ENCODE assay signal across 13 cellular contexts in the genomic region with DNA sequence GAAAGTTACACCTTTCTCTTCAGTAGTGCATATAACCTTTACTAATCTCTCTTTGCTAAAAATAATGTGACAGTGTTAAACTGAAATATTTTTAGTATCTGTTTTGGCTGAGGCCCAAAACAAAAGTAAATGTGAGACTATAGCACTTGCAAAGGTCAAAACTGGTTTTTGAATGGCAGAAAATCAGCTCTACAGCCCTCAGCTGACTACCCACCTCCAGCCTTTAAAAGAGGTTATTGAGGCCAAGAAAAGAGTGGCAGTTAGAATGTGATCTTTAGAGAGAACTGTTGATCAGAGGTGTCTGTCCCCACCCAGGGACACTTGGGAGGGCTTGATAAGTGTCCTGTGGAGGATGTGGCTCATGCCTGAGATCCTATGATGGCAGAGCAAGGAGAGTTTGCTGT. TPM values are rescaled to one million over a fixed set of nuclear protein-coding genes. Genes with fewer than 3 reads are reported as not detected.
DNase-seq lines count a peak whose midpoint lies in the region; ATAC-seq and TF ChIP-seq lines count a peak whose summit lies in the region.
"Had no signal": no experiment of that assay in that cellular context is flagged by ENCODE, and none has a peak within 500 bp of the region (broad histone marks: within the 10 kb centered on the region; RNA-seq: fewer than 3 reads in every experiment).

No MANE protein-coding gene starts in this region.

- H3K4me3 ChIP-seq in A673 (ENCODE audit: low read depth, low read length, poor library complexity, severe bottlenecking) = no peak overlapping the region
- H3K4me3 ChIP-seq: testis had no signal

- ATAC-seq in GM21528 (IDR thresholded peaks at IDR 0.05; ENCODE audit: low FRiP score, unreplicated experiment) = peak; percentile 34
- ATAC-seq in memory B cell (ENCODE audit: low read depth) = no peak
- ATAC-seq: activated CD8-positive, alpha-beta T cell treated with anti-CD3 and anti-CD28 coated beads, Interleukin-2, amount 10 ng/mL, durations not matched to agents 7 days and 5 days had no signal

- CTCF ChIA-PET in A673 (lab: Charles Lee) (no interaction called here), Calu3 (lab: Charles Lee) (interaction anchor here (0.7 kb wide), 1 partner anchor 97 kb away, joined by 3 read pairs; no protein-coding TSS in a partner anchor)

- H3K9me3 ChIP-seq in A673 (ENCODE audit: low read depth, low read length, poor library complexity, severe bottlenecking) = no peaks in the 10 kb centered on the region
- H3K9me3 ChIP-seq: testis had no signal

- H3K9me3 Mint-ChIP-seq in T-helper 2 cell treated with Interferon-gamma antibody and Interleukin-4, amounts not matched to agents 5 μg/mL and 100 μg/mL, for 36 hours = no peaks in the 10 kb centered on the region
- H3K9me3 Mint-ChIP-seq in memory B cell = no peaks in the 10 kb centered on the region
- no peaks in the 10 kb centered on the region for H3K9me3 Mint-ChIP-seq in Calu3 (ENCODE audit: low read depth, unreplicated experiment)
- H3K9me3 Mint-ChIP-seq: activated naive CD8-positive, alpha-beta T cell treated with anti-CD3 and anti-CD28 coated beads, Interleukin-2, amount 10 ng/mL, durations not matched to agents 7 days and 5 days; dendritic cell treated with granulocyte-macrophage colony-stimulating factor and Interleukin-4, amounts not matched to agents 40 ng/mL and 50 ng/mL, for 4 days; immature natural killer cell had no signal

- peaks cover 10% of the 10 kb centered on the region for H3K27me3 ChIP-seq in A673 (replicated peaks; ENCODE audit: insufficient read depth, low read depth, low read length, poor library complexity)
- H3K27me3 ChIP-seq: testis had no signal

- POLR2A ChIA-PET in A673 (lab: Charles Lee; ENCODE audit: low non-redundant PET) = no interaction called here

- H3K27me3 Mint-ChIP-seq in T-helper 2 cell treated with Interferon-gamma antibody and Interleukin-4, amounts not matched to agents 5 μg/mL and 100 μg/mL, for 36 hours (ENCODE audit: low read depth) = no peaks in the 10 kb centered on the region
- H3K27me3 Mint-ChIP-seq in memory B cell (no peaks in the 10 kb centered on the region), Calu3 (ENCODE audit: unreplicated experiment) (no peaks in the 10 kb centered on the region)
- H3K27me3 Mint-ChIP-seq: activated naive CD8-positive, alpha-beta T cell treated with anti-CD3 and anti-CD28 coated beads, Interleukin-2, amount 10 ng/mL, durations not matched to agents 7 days and 5 days; dendritic cell treated with granulocyte-macrophage colony-stimulating factor and Interleukin-4, amounts not matched to agents 40 ng/mL and 50 ng/mL, for 4 days had no signal

- no peak for DNase-seq in T-helper 2 cell treated with Interferon-gamma antibody and Interleukin-4, amounts not matched to agents 5 μg/mL and 100 μg/mL, for 36 hours (ENCODE audit: low spot score)
- no peak for DNase-seq in T-helper 2 cell
- DNase-seq in NAMALWA (ENCODE audit: low spot score) = peak; percentile 23
- DNase-seq in memory B cell (ENCODE audit: low spot score in 2 of 2) = no peak
- DNase-seq in SKM-1 treated with dmso at 0.1 percent for 144 hours (lab: John Stamatoyannopoulos, UW; ENCODE audit: unreplicated experiment) = no peak
- DNase-seq in A673 (ENCODE audit: low spot score) = no peak
- no peak for DNase-seq in Calu3
- DNase-seq: activated CD8-positive, alpha-beta T cell treated with anti-CD3 and anti-CD28 coated beads, Interleukin-2, amount 10 ng/mL, durations not matched to agents 7 days and 5 days; activated naive CD8-positive, alpha-beta T cell treated with anti-CD3 and anti-CD28 coated beads, Interleukin-2, amount 10 ng/mL, durations not matched to agents 7 days and 5 days; immature natural killer cell; testis had no signal

- peaks cover 2% of the 10 kb centered on the region for H3K36me3 Mint-ChIP-seq in T-helper 2 cell treated with Interferon-gamma antibody and Interleukin-4, amounts not matched to agents 5 μg/mL and 100 μg/mL, for 36 hours (ENCODE audit: low read depth)
- H3K36me3 Mint-ChIP-seq in memory B cell = peaks cover 8% of the 10 kb centered on the region
- no peaks in the 10 kb centered on the region for H3K36me3 Mint-ChIP-seq in Calu3 (ENCODE audit: insufficient read depth, unreplicated experiment)
- H3K36me3 Mint-ChIP-seq: activated naive CD8-positive, alpha-beta T cell treated with anti-CD3 and anti-CD28 coated beads, Interleukin-2, amount 10 ng/mL, durations not matched to agents 7 days and 5 days; immature natural killer cell had no signal

- TF ChIP-seq CTCF in A673 (conservative IDR thresholded peaks at IDR 0.05; ENCODE audit: low read depth, low read length) (no peak), Calu3 (IDR thresholded peaks at IDR 0.05; ENCODE audit: unreplicated experiment) (no peak)

- H3K27ac ChIP-seq in A673 (ENCODE audit: low read depth, low read length, poor library complexity, severe bottlenecking) = no peak overlapping the region
- H3K27ac ChIP-seq: testis had no signal

- BruUV-seq in A673 (replicated peaks; lab: Mats Ljungman, UMichigan) (no TSS peak), Calu3 (replicated peaks; lab: Mats Ljungman, UMichigan) (no TSS peak)

- peak overlapping the region; percentile 69 for H3K27ac Mint-ChIP-seq in T-helper 2 cell treated with Interferon-gamma antibody and Interleukin-4, amounts not matched to agents 5 μg/mL and 100 μg/mL, for 36 hours
- peak overlapping the region; percentile 25 for H3K27ac Mint-ChIP-seq in memory B cell
- H3K27ac Mint-ChIP-seq in Calu3 (ENCODE audit: unreplicated experiment) = no peak overlapping the region
- H3K27ac Mint-ChIP-seq: activated CD8-positive, alpha-beta T cell treated with anti-CD3 and anti-CD28 coated beads, Interleukin-2, amount 10 ng/mL, durations not matched to agents 7 days and 5 days; activated naive CD8-positive, alpha-beta T cell treated with anti-CD3 and anti-CD28 coated beads, Interleukin-2, amount 10 ng/mL, durations not matched to agents 7 days and 5 days; dendritic cell treated with granulocyte-macrophage colony-stimulating factor and Interleukin-4, amounts not matched to agents 40 ng/mL and 50 ng/mL, for 4 days had no signal

- peaks cover 67% of the 10 kb centered on the region for H3K4me1 Mint-ChIP-seq in T-helper 2 cell treated with Interferon-gamma antibody and Interleukin-4, amounts not matched to agents 5 μg/mL and 100 μg/mL, for 36 hours (ENCODE audit: low read depth)
- H3K4me1 Mint-ChIP-seq in memory B cell = peaks cover 13% of the 10 kb centered on the region
- no peaks in the 10 kb centered on the region for H3K4me1 Mint-ChIP-seq in Calu3 (ENCODE audit: low read depth, unreplicated experiment)

- H3K4me1 ChIP-seq in A673 (ENCODE audit: insufficient read depth, low read length, poor library complexity, severe bottlenecking) = peaks cover 16% of the 10 kb centered on the region

- intact Hi-C loops in A673 (cut with micrococcal nuclease; ENCODE audit: unreplicated experiment) (no loop called here), Calu3 (cut with micrococcal nuclease; ENCODE audit: unreplicated experiment) (no loop called here)

- no peaks in the 10 kb centered on the region for H3K36me3 ChIP-seq in A673 (ENCODE audit: insufficient read depth, low read length, poor library complexity, severe bottlenecking)

- peak overlapping the region; percentile 21 for H3K4me3 Mint-ChIP-seq in T-helper 2 cell treated with Interferon-gamma antibody and Interleukin-4, amounts not matched to agents 5 μg/mL and 100 μg/mL, for 36 hours
- no peak overlapping the region for H3K4me3 Mint-ChIP-seq in memory B cell
- H3K4me3 Mint-ChIP-seq in Calu3 (ENCODE audit: low read depth, unreplicated experiment) = no peak overlapping the region
- H3K4me3 Mint-ChIP-seq: activated CD8-positive, alpha-beta T cell treated with anti-CD3 and anti-CD28 coated beads, Interleukin-2, amount 10 ng/mL, durations not matched to agents 7 days and 5 days; activated naive CD8-positive, alpha-beta T cell treated with anti-CD3 and anti-CD28 coated beads, Interleukin-2, amount 10 ng/mL, durations not matched to agents 7 days and 5 days; dendritic cell treated with granulocyte-macrophage colony-stimulating factor and Interleukin-4, amounts not matched to agents 40 ng/mL and 50 ng/mL, for 4 days; immature natural killer cell had no signal

RNA-seq across cellular contexts. Expression of a gene that starts 30.9 kb away (rescaled TPM):
- not detected in 2 replicates for total RNA-seq in A673 (2021)
- total RNA-seq in Calu3 (2022) = not detected in 2 replicates
- total RNA-seq: activated CD8-positive, alpha-beta T cell treated with anti-CD3 and anti-CD28 coated beads, Interleukin-2, amount 10 ng/mL, durations not matched to agents 7 days and 5 days; activated naive CD8-positive, alpha-beta T cell treated with anti-CD3 and anti-CD28 coated beads, Interleukin-2, amount 10 ng/mL, durations not matched to agents 7 days and 5 days had no signal

RNA-seq across cellular contexts. Expression of a gene that starts 52.5 kb away (rescaled TPM):
- total RNA-seq in A673 (2021) = 20.8 and 23.2 TPM in 2 replicates
- 11.9 and 12.9 TPM in 2 replicates for total RNA-seq in Calu3 (2022)
